8 cellular contexts compared by ENCODE assay signal in genomic region chr17:3964203-3965122, GRCh38. TPM values are rescaled to one million over a fixed set of nuclear protein-coding genes. Genes with fewer than 3 reads are reported as not detected.
DNase-seq lines count a peak whose midpoint lies in the region; ATAC-seq and TF ChIP-seq lines count a peak whose summit lies in the region.

Gene ATP2A3, minus strand, starts transcription at chr17:3964437. Its CDS starts 146 bp downstream, at chr17:3964291.

- H3K36me3 ChIP-seq in breast epithelium: no peaks in the 10 kb centered on the region
- no peaks in the 10 kb centered on the region for H3K36me3 ChIP-seq in lung (ENCODE audit: control insufficient read depth in 2 of 2, insufficient read depth in 2 of 2, low read length in 2 of 2)

- peak; percentile 33 for DNase-seq in NOMO-1 treated with DMSO at 0.1 percent for 48 hours (lab: John Stamatoyannopoulos, UW; ENCODE audit: unreplicated experiment)
- no peak for DNase-seq in NOMO-1 treated with dmso at 0.1 percent for 144 hours (lab: John Stamatoyannopoulos, UW; ENCODE audit: unreplicated experiment)
- DNase-seq in breast epithelium (ENCODE audit: low spot score in 2 of 2): no peak
- no peak for DNase-seq in lung (ENCODE audit: low spot score)
- DNase-seq in stimulated activated CD8-positive, alpha-beta memory T cell treated with anti-CD3 and anti-CD28 coated beads, Interleukin-4, amount 100 ng/mL, for 48 hours: peak; percentile 76
- DNase-seq in NCI-H2107 treated with DMSO at 0.1 percent for 48 hours (lab: John Stamatoyannopoulos, UW; ENCODE audit: unreplicated experiment): no peak

- H3K27ac ChIP-seq in VCaP (peak within 1 kb of the TSS; percentile 72), breast epithelium (peak within 1 kb of the TSS in 1 of 2 donors; percentile 66), lung (ENCODE audit: low read depth in 1 of 2, low read length in 1 of 2) (peak within 1 kb of the TSS in 1 of 2 donors; percentile 79)

- H3K4me1 ChIP-seq in breast epithelium: peaks cover 0 to 7% of the 10 kb centered on the region in 2 donors
- H3K4me1 ChIP-seq in lung (ENCODE audit: control insufficient read depth in 2 of 2, insufficient read depth in 2 of 2, low read length in 2 of 2): peaks cover 0 to 17% of the 10 kb centered on the region in 2 donors

- TF ChIP-seq CTCF in VCaP (conservative IDR thresholded peaks at IDR 0.05): no peak
- TF ChIP-seq CTCF in breast epithelium (IDR thresholded peaks at IDR 0.05): no peak
- TF ChIP-seq CTCF in lung (IDR thresholded peaks at IDR 0.05; ENCODE audit: control extremely low read depth, extremely low read depth): no peak

- peak; percentile 52 for ATAC-seq in HG03432 (IDR thresholded peaks at IDR 0.05; ENCODE audit: unreplicated experiment)
- ATAC-seq in lung (ENCODE audit: insufficient read depth, low FRiP score): peak; percentile 64

- TF ChIP-seq POLR2A in breast epithelium (IDR thresholded peaks at IDR 0.05): no peak

- no peaks in the 10 kb centered on the region for H3K9me3 ChIP-seq in breast epithelium
- H3K9me3 ChIP-seq in lung (ENCODE audit: control insufficient read depth in 2 of 2, insufficient read depth in 1 of 2, low read length in 1 of 2): no peaks in the 10 kb centered on the region

- intact Hi-C loops in breast epithelium (cut with DNase I; ENCODE audit: low total_unique reads): loop anchor here (5.0 kb wide), 2 partner anchors 38 to 438 kb away; no protein-coding TSS in a partner anchor

- H3K27me3 ChIP-seq in breast epithelium (peaks cover 0 to 9% of the 10 kb centered on the region in 2 donors), lung (ENCODE audit: control insufficient read depth, insufficient read depth) (no peaks in the 10 kb centered on the region)

- peak within 1 kb of the TSS; percentile 42 to 69 (median 62) for H3K4me3 ChIP-seq in breast epithelium
- peak within 1 kb of the TSS; percentile 63 for H3K4me3 ChIP-seq in lung

- WGBS in lung, 2 donors: 1% methylated on average over 59 to 92 of the region's 92 CpGs

RNA-seq across cellular contexts. Expression of gene ATP2A3, which starts in this region (rescaled TPM):
- total RNA-seq in breast epithelium: 10 to 100 TPM in 1 of 3 donors, 1 to 10 TPM in 2; 2.6 to 15.1 (median 9.8) TPM
- 10 to 100 TPM; 19.0 to 64.6 TPM for total RNA-seq in lung
- polyA plus RNA-seq in lung: 10 to 100 TPM; 16.6 to 31.9 TPM

Comparison
In these comparisons a context has a peak if more than half of its experiments do, and no peak if none do; other contexts are left out.
1. DNase-seq: peak in NOMO-1 treated with DMSO at 0.1 percent for 48 hours (single experiment) and stimulated activated CD8-positive, alpha-beta memory T cell treated with anti-CD3 and anti-CD28 coated beads, Interleukin-4, amount 100 ng/mL, for 48 hours (single experiment); none in NOMO-1 treated with dmso at 0.1 percent for 144 hours (single experiment), breast epithelium (0 of 2), lung (single experiment) and NCI-H2107 treated with DMSO at 0.1 percent for 48 hours (single experiment).